10 cellular contexts compared by ENCODE assay signal in genomic region chr18:46155652-46156051, GRCh38. TPM values are rescaled to one million over a fixed set of nuclear protein-coding genes. Genes with fewer than 3 reads are reported as not detected.
DNase-seq lines count a peak whose midpoint lies in the region; ATAC-seq, FAIRE-seq and TF ChIP-seq lines count a peak whose summit lies in the region.
"Had no signal": no experiment of that assay in that cellular context is flagged by ENCODE, and none has a peak within 500 bp of the region (broad histone marks: within the 10 kb centered on the region; RNA-seq: fewer than 3 reads in every experiment).

No MANE protein-coding gene starts in this region.

- H3K9me3 Mint-ChIP-seq in progenitor cell of endocrine pancreas (ENCODE audit: low read depth) (no peaks in the 10 kb centered on the region), neural progenitor cell (no peaks in the 10 kb centered on the region)

- FAIRE-seq in H54 (lab: Jason Lieb, UNC) = no peak

- H3K4me3 Mint-ChIP-seq in progenitor cell of endocrine pancreas (ENCODE audit: low read depth) (no peak overlapping the region), neural progenitor cell (no peak overlapping the region)

- H3K4me1 ChIP-seq in esophagus squamous epithelium (peaks cover 3 to 40% (median 11%) of the 10 kb centered on the region in 3 donors), neural progenitor cell (peaks cover 18% of the 10 kb centered on the region)
- H3K4me1 ChIP-seq: HAP-1 had no signal

- TF ChIP-seq CTCF in esophagus squamous epithelium (IDR thresholded peaks at IDR 0.05) (no peak), progenitor cell of endocrine pancreas (IDR thresholded peaks at IDR 0.05; ENCODE audit: unreplicated experiment) (no peak), neural progenitor cell (IDR thresholded peaks at IDR 0.05) (no peak)

- peaks cover 23% of the 10 kb centered on the region for H3F3A ChIP-seq in neural progenitor cell (ENCODE audit: low read depth)

- no peak overlapping the region for H2AFZ ChIP-seq in neural progenitor cell (replicated peaks)

- no peak overlapping the region for H3K4me3 ChIP-seq in esophagus squamous epithelium
- H3K4me3 ChIP-seq in neural progenitor cell = no peak overlapping the region
- H3K4me3 ChIP-seq: HAP-1, thoracic aorta had no signal

- H3K27me3 ChIP-seq in esophagus squamous epithelium (no peaks in the 10 kb centered on the region), neural progenitor cell (no peaks in the 10 kb centered on the region)

- H3K36me3 Mint-ChIP-seq in progenitor cell of endocrine pancreas (ENCODE audit: insufficient read depth) (peaks cover 2% of the 10 kb centered on the region), neural progenitor cell (peaks cover 6% of the 10 kb centered on the region)

- peaks cover 13% of the 10 kb centered on the region for H3K4me1 Mint-ChIP-seq in progenitor cell of endocrine pancreas (ENCODE audit: low read depth)
- H3K4me1 Mint-ChIP-seq in neural progenitor cell = peaks cover 28% of the 10 kb centered on the region

- no peak overlapping the region for H3K9ac ChIP-seq in neural progenitor cell

- no peaks in the 10 kb centered on the region for H3K36me3 ChIP-seq in esophagus squamous epithelium
- no peaks in the 10 kb centered on the region for H3K36me3 ChIP-seq in neural progenitor cell
- H3K36me3 ChIP-seq: HAP-1, thoracic aorta had no signal

- H3K4me2 ChIP-seq in neural progenitor cell = no peak overlapping the region

- H4K20me1 ChIP-seq in neural progenitor cell (ENCODE audit: low read depth) = no peaks in the 10 kb centered on the region

- H3K27ac Mint-ChIP-seq in progenitor cell of endocrine pancreas (no peak overlapping the region), neural progenitor cell (no peak overlapping the region)

- H3K9me3 ChIP-seq in esophagus squamous epithelium (no peaks in the 10 kb centered on the region), neural progenitor cell (ENCODE audit: low read depth) (no peaks in the 10 kb centered on the region)
- H3K9me3 ChIP-seq: HAP-1, thoracic aorta had no signal

- DNase-seq in H54 (ENCODE audit: insufficient read length, low spot score) (peak; percentile 36), esophagus squamous epithelium (lab: John Stamatoyannopoulos, UW) (no peak), progenitor cell of endocrine pancreas (ENCODE audit: low spot score, unreplicated experiment) (no peak), neural progenitor cell (ENCODE audit: low spot score) (no peak)
- peak; percentile 14 to 22 for DNase-seq in stimulated activated CD8-positive, alpha-beta memory T cell treated with anti-CD3 and anti-CD28 coated beads, Interleukin-2, amount 100 ng/mL, for 48 hours (ENCODE audit: low read depth in 2 of 2)

- WGBS in esophagus squamous epithelium, 2 donors = 64 to 93% methylated on average over 2 of the region's 2 CpGs

- H3K27ac ChIP-seq in esophagus squamous epithelium (peak overlapping the region in 3 of 4 donors; percentile 11 to 69 (median 62)), neural progenitor cell (no peak overlapping the region)
- H3K27ac ChIP-seq: thoracic aorta had no signal

- H3K79me2 ChIP-seq in neural progenitor cell (ENCODE audit: low read depth) = no peaks in the 10 kb centered on the region

- H3K27me3 Mint-ChIP-seq in progenitor cell of endocrine pancreas (no peaks in the 10 kb centered on the region), neural progenitor cell (ENCODE audit: insufficient read depth, low read depth) (no peaks in the 10 kb centered on the region)

- intact Hi-C loops in esophagus squamous epithelium (cut with DNase I) = no loop called here

- ATAC-seq in activated CD4-positive, CD25-positive, alpha-beta regulatory T cell treated with anti-CD3 and anti-CD28 coated beads, Interleukin-2, amount 50 U/mL, for 24 hours = peak; percentile 95 to 96
- ATAC-seq in HG03025 (IDR thresholded peaks at IDR 0.05; ENCODE audit: low FRiP score, unreplicated experiment) (no peak), GM21825 (IDR thresholded peaks at IDR 0.05; ENCODE audit: unreplicated experiment) (no peak)

- TF ChIP-seq POLR2A in H54 (IDR thresholded peaks at IDR 0.05; ENCODE audit: low read depth, low read length) (no peak), esophagus squamous epithelium (IDR thresholded peaks at IDR 0.05) (no peak)

RNA-seq across cellular contexts. Expression of gene HAUS1, which starts 51.5 kb away (rescaled TPM):
- total RNA-seq in esophagus squamous epithelium = 10 to 100 TPM; 21.1 to 57.3 (median 26.7) TPM
- 57.0 and 58.3 TPM in 2 replicates for total RNA-seq in progenitor cell of endocrine pancreas
- 141 and 201 TPM in 2 replicates for total RNA-seq in neural progenitor cell (ENCODE audit: low replicate concordance)

RNA-seq across cellular contexts. Expression of gene ATP5F1A, which starts 57.6 kb away (rescaled TPM):
- total RNA-seq in esophagus squamous epithelium (100 to 1,000 TPM; 404 to 773 (median 503) TPM), progenitor cell of endocrine pancreas (375 and 390 TPM in 2 replicates), neural progenitor cell (ENCODE audit: low replicate concordance) (1,034 and 1,141 TPM in 2 replicates)

Comparison
In these comparisons a context has a peak if more than half of its experiments do, and no peak if none do; other contexts are left out.
1. DNase-seq: peak in H54 (single experiment) and stimulated activated CD8-positive, alpha-beta memory T cell treated with anti-CD3 and anti-CD28 coated beads, Interleukin-2, amount 100 ng/mL, for 48 hours (2 of 2); none in esophagus squamous epithelium (single experiment), progenitor cell of endocrine pancreas (single experiment) and neural progenitor cell (single experiment).
2. ATAC-seq: peak in activated CD4-positive, CD25-positive, alpha-beta regulatory T cell treated with anti-CD3 and anti-CD28 coated beads, Interleukin-2, amount 50 U/mL, for 24 hours (2 of 2); none in HG03025 (single experiment) and GM21825 (single experiment).